Comparison of ENCODE assay signal across 15 cellular contexts in genomic region chr13:75666646-75667351, GRCh38. TPM values are rescaled to one million over a fixed set of nuclear protein-coding genes. Genes with fewer than 3 reads are reported as not detected.
A peak's percentile ranks its signal among the peaks of the same experiment; 100 is the strongest.
DNase-seq lines count a peak whose midpoint lies in the region; ATAC-seq, FAIRE-seq and TF ChIP-seq lines count a peak whose summit lies in the region.
"Had no signal": no experiment of that assay in that cellular context is flagged by ENCODE, and none has a peak within 500 bp of the region (broad histone marks: within the 10 kb centered on the region; RNA-seq: fewer than 3 reads in every experiment).

No MANE protein-coding gene starts in this region.

- peak; percentile 86 to 96 (median 92) for ATAC-seq in psoas muscle
- ATAC-seq in activated CD4-positive, CD25-positive, alpha-beta regulatory T cell treated with anti-CD3 and anti-CD28 coated beads, Interleukin-2, amount 50 U/mL, for 24 hours, result no peak
- ATAC-seq in activated CD8-positive, alpha-beta T cell treated with anti-CD3 and anti-CD28 coated beads, Interleukin-2, amount 10 ng/mL, durations not matched to agents 7 days and 5 days, result no peak
- ATAC-seq: WTC11 had no signal

- peaks cover 79% of the 10 kb centered on the region for H4K20me1 ChIP-seq in astrocyte (ENCODE audit: insufficient read depth, low read length)

- H3K27ac Mint-ChIP-seq in astrocyte (ENCODE audit: unreplicated experiment), result peak overlapping the region; percentile 90
- H3K27ac Mint-ChIP-seq in activated CD8-positive, alpha-beta T cell treated with anti-CD3 and anti-CD28 coated beads, Interleukin-2, amount 10 ng/mL, durations not matched to agents 7 days and 5 days, result no peak overlapping the region
- H3K27ac Mint-ChIP-seq: brain, WTC11 had no signal

- DNase-seq in GM19239 (ENCODE audit: insufficient read length, low spot score) (no peak), astrocyte (ENCODE audit: low read depth) (peak; percentile 70), fibroblast of the aortic adventitia (ENCODE audit: low read depth) (peak; percentile 68), psoas muscle (no peak), cerebellar cortex (ENCODE audit: low spot score) (no peak)
- no peak for DNase-seq in activated CD8-positive, alpha-beta T cell treated with anti-CD3 and anti-CD28 coated beads, Interleukin-2, amount 10 ng/mL, durations not matched to agents 7 days and 5 days
- no peak for DNase-seq in stimulated activated CD4-positive, alpha-beta T cell treated with anti-CD3 and anti-CD28 coated beads, Interleukin-2, amount 100 ng/mL, for 48 hours
- DNase-seq: kidney glomerular epithelial cell; NCI-H2081; NCI-H774; posterior cingulate gyrus; stimulated activated CD4-positive, alpha-beta T cell treated with anti-CD3 and anti-CD28 coated beads, Interleukin-15, amount 100 ng/mL, for 24 hours had no signal

- H3K79me2 ChIP-seq in astrocyte (ENCODE audit: insufficient read depth, low read length), result peaks cover 97% of the 10 kb centered on the region

- H3K27me3 Mint-ChIP-seq in astrocyte (ENCODE audit: low read depth, unreplicated experiment), result no peaks in the 10 kb centered on the region
- H3K27me3 Mint-ChIP-seq in activated CD8-positive, alpha-beta T cell treated with anti-CD3 and anti-CD28 coated beads, Interleukin-2, amount 10 ng/mL, durations not matched to agents 7 days and 5 days (ENCODE audit: low read depth), result no peaks in the 10 kb centered on the region
- H3K27me3 Mint-ChIP-seq: brain had no signal

- CTCF ChIA-PET in activated CD8-positive, alpha-beta T cell treated with anti-CD3 and anti-CD28 coated beads, Interleukin-2, amount 10 ng/mL, durations not matched to agents 7 days and 5 days (lab: Charles Lee), result interaction anchor here (0.9 to 1.4 kb wide), 2 partner anchors 29 to 210 kb away, joined by 3 to 4 read pairs; no protein-coding TSS in a partner anchor

- H2AFZ ChIP-seq in astrocyte (ENCODE audit: low read depth, low read length), result no peak overlapping the region

- H3K4me2 ChIP-seq in astrocyte (ENCODE audit: low read length), result peak overlapping the region; percentile 3

- H3K9me3 Mint-ChIP-seq in astrocyte (ENCODE audit: unreplicated experiment), result no peaks in the 10 kb centered on the region
- no peaks in the 10 kb centered on the region for H3K9me3 Mint-ChIP-seq in activated CD8-positive, alpha-beta T cell treated with anti-CD3 and anti-CD28 coated beads, Interleukin-2, amount 10 ng/mL, durations not matched to agents 7 days and 5 days (ENCODE audit: insufficient read depth)
- H3K9me3 Mint-ChIP-seq: brain had no signal

- H3K9me3 ChIP-seq in astrocyte (ENCODE audit: insufficient read depth, low read depth, low read length), result no peaks in the 10 kb centered on the region
- H3K9me3 ChIP-seq in psoas muscle, result no peaks in the 10 kb centered on the region

- TF ChIP-seq CTCF in astrocyte (IDR thresholded peaks at IDR 0.05; ENCODE audit: insufficient read depth, low read depth, low read length), result no peak
- TF ChIP-seq CTCF in fibroblast of the aortic adventitia (IDR thresholded peaks at IDR 0.05; ENCODE audit: insufficient read depth, low read length), result no peak
- TF ChIP-seq CTCF in psoas muscle (IDR thresholded peaks at IDR 0.05), result no peak

- no peaks in the 10 kb centered on the region for H3K36me3 Mint-ChIP-seq in astrocyte (ENCODE audit: low read depth, unreplicated experiment)
- no peaks in the 10 kb centered on the region for H3K36me3 Mint-ChIP-seq in activated CD8-positive, alpha-beta T cell treated with anti-CD3 and anti-CD28 coated beads, Interleukin-2, amount 10 ng/mL, durations not matched to agents 7 days and 5 days (ENCODE audit: low read depth)

- POLR2A ChIA-PET in activated CD8-positive, alpha-beta T cell treated with anti-CD3 and anti-CD28 coated beads, Interleukin-2, amount 10 ng/mL, durations not matched to agents 7 days and 5 days (lab: Charles Lee), result no interaction called here

- H3K27ac ChIP-seq in astrocyte (ENCODE audit: low read depth, low read length), result no peak overlapping the region
- H3K27ac ChIP-seq in psoas muscle, result peak overlapping the region; percentile 74

- H3K4me3 Mint-ChIP-seq in astrocyte (ENCODE audit: unreplicated experiment), result no peak overlapping the region
- no peak overlapping the region for H3K4me3 Mint-ChIP-seq in activated CD8-positive, alpha-beta T cell treated with anti-CD3 and anti-CD28 coated beads, Interleukin-2, amount 10 ng/mL, durations not matched to agents 7 days and 5 days
- H3K4me3 Mint-ChIP-seq: brain, WTC11 had no signal

- H3K4me3 ChIP-seq in astrocyte (ENCODE audit: insufficient read depth, low read depth, low read length), result no peak overlapping the region
- H3K4me3 ChIP-seq in fibroblast of the aortic adventitia (ENCODE audit: low read depth, low read length), result no peak overlapping the region
- no peak overlapping the region for H3K4me3 ChIP-seq in psoas muscle

- H3K4me1 Mint-ChIP-seq in astrocyte (ENCODE audit: low read depth, unreplicated experiment), result peaks cover 13% of the 10 kb centered on the region
- H3K4me1 Mint-ChIP-seq in activated CD8-positive, alpha-beta T cell treated with anti-CD3 and anti-CD28 coated beads, Interleukin-2, amount 10 ng/mL, durations not matched to agents 7 days and 5 days (ENCODE audit: low read depth), result no peaks in the 10 kb centered on the region
- H3K4me1 Mint-ChIP-seq: brain had no signal

- FAIRE-seq in GM19239 (lab: Jason Lieb, UNC), result peak; percentile 33
- peak; percentile 52 for FAIRE-seq in astrocyte (lab: Jason Lieb, UNC)

- no peaks in the 10 kb centered on the region for H3K27me3 ChIP-seq in astrocyte (ENCODE audit: insufficient read depth, low read length)
- no peaks in the 10 kb centered on the region for H3K27me3 ChIP-seq in psoas muscle (ENCODE audit: insufficient read depth in 3 of 3, low read length in 2 of 3)

- H3K4me1 ChIP-seq in astrocyte (ENCODE audit: insufficient read depth, low read length), result peaks cover 7% of the 10 kb centered on the region
- H3K4me1 ChIP-seq in psoas muscle, result peaks cover 10% of the 10 kb centered on the region

- peaks cover 3% of the 10 kb centered on the region for H3K36me3 ChIP-seq in astrocyte (ENCODE audit: insufficient read depth, low read length)
- H3K36me3 ChIP-seq in psoas muscle (ENCODE audit: insufficient read depth in 1 of 2, low read depth in 1 of 2), result no peaks in the 10 kb centered on the region

- WGBS in psoas muscle, 3 donors, result 0 to 10% (median 10%) methylated on average over 1 of the region's 1 CpG

- intact Hi-C loops in psoas muscle (cut with DNase I), result no loop called here

- H3K9ac ChIP-seq in astrocyte (ENCODE audit: low read length), result no peak overlapping the region

RNA-seq across cellular contexts. Expression of gene LMO7, which starts 30.7 kb away (rescaled TPM):
- 52.2 and 64.2 TPM in 2 replicates for total RNA-seq in astrocyte
- 70.1 and 221 TPM in 2 replicates for total RNA-seq in fibroblast of the aortic adventitia (ENCODE audit: low replicate concordance)
- total RNA-seq in psoas muscle, result 100 to 1,000 TPM in 3 of 4 donors, 10 to 100 TPM in 1; 97.9 to 271 (median 168) TPM
- 10 to 100 TPM; 15.3 to 63.4 (median 51.8) TPM for polyA plus RNA-seq in psoas muscle
- total RNA-seq in activated CD8-positive, alpha-beta T cell treated with anti-CD3 and anti-CD28 coated beads, Interleukin-2, amount 10 ng/mL, durations not matched to agents 7 days and 5 days, result 10 to 100 TPM; 12.5 to 13.8 TPM

Comparison
In these comparisons a context has a peak if more than half of its experiments do, and no peak if none do; other contexts are left out.
1. DNase-seq: peak in astrocyte (single experiment) and fibroblast of the aortic adventitia (single experiment); none in GM19239 (single experiment), psoas muscle (0 of 2), cerebellar cortex (single experiment), activated CD8-positive, alpha-beta T cell treated with anti-CD3 and anti-CD28 coated beads, Interleukin-2, amount 10 ng/mL, durations not matched to agents 7 days and 5 days (single experiment) and stimulated activated CD4-positive, alpha-beta T cell treated with anti-CD3 and anti-CD28 coated beads, Interleukin-2, amount 100 ng/mL, for 48 hours (0 of 2).
2. ATAC-seq: peak in psoas muscle (4 of 4); none in activated CD4-positive, CD25-positive, alpha-beta regulatory T cell treated with anti-CD3 and anti-CD28 coated beads, Interleukin-2, amount 50 U/mL, for 24 hours (0 of 2) and activated CD8-positive, alpha-beta T cell treated with anti-CD3 and anti-CD28 coated beads, Interleukin-2, amount 10 ng/mL, durations not matched to agents 7 days and 5 days (single experiment).